In the genomic region with DNA sequence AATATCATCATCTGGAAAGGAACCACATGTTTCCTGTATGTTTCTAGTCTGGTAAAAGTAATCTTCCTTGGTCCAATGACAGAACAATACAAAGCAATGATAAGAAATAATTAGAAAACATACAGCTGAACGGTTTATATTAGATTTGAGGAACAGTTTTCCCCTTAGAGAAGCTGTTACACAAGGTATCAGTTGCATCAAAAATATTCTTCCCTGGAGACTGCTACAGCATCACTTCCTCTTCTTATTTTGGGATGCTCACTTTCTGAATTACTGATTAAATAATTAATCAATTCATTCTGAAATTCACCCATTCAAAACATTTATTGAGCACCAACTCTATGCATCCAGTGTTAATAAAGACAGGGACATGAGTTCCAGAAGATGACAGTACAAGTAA, we compare ENCODE assay signal across 26 cellular contexts. TPM values are rescaled to one million over a fixed set of nuclear protein-coding genes. Genes with fewer than 3 reads are reported as not detected.
"Had no signal": no experiment of that assay in that cellular context is flagged by ENCODE, and none has a peak within 500 bp of the region (broad histone marks: within the 10 kb centered on the region; RNA-seq: fewer than 3 reads in every experiment).

No MANE protein-coding gene starts in this region.

- FAIRE-seq: colon had no signal

- DNase-seq: activated B cell treated with CpG ODN at 0.5 μM for 24 hours; activated CD4-positive, alpha-beta T cell treated with anti-CD3 and anti-CD28 coated beads for 36 hours; activated CD4-positive, alpha-beta T cell treated with anti-CD3 and anti-CD28 coated beads, Interleukin-2, amount 50 U/mL, for 48 hours; activated CD8-positive, alpha-beta memory T cell treated with anti-CD3 and anti-CD28 coated beads, Interleukin-2, amount 50 U/mL, for 48 hours; activated naive CD4-positive, alpha-beta T cell treated with Interleukin-2 at 50 U/mL for 16 hours; activated naive CD8-positive, alpha-beta T cell treated with anti-CD3 and anti-CD28 coated beads for 36 hours; activated T-cell treated with anti-CD3 and anti-CD28 coated beads, Interleukin-2, amount 50 U/mL, for 4 hours; dorsolateral prefrontal cortex; esophagus squamous epithelium; gastrocnemius medialis; head of caudate nucleus; hypothalamus; left ventricle myocardium superior; mammary epithelial cell; midbrain; natural killer cell; retina; stimulated activated CD4-positive, alpha-beta T cell treated with anti-CD3 and anti-CD28 coated beads, Interleukin-2, amount 100 ng/mL, for 48 hours; substantia nigra; thyroid gland; upper lobe of right lung had no signal

- H3K4me1 ChIP-seq: breast epithelium, gastrocnemius medialis, upper lobe of right lung had no signal

- H3K9me3 ChIP-seq: breast epithelium, esophagus squamous epithelium, gastrocnemius medialis, thyroid gland, upper lobe of right lung had no signal

- ATAC-seq: activated CD4-positive, alpha-beta T cell treated with anti-CD3 and anti-CD28 coated beads for 36 hours; activated T-cell treated with anti-CD3 and anti-CD28 coated beads, Interleukin-2, amount 50 U/mL, for 4 hours; gastrocnemius medialis; left ventricle myocardium superior; natural killer cell; upper lobe of right lung had no signal

- H3K27ac ChIP-seq: breast epithelium, dorsolateral prefrontal cortex, esophagus squamous epithelium, gastrocnemius medialis, thyroid gland, upper lobe of right lung had no signal

- H3K27me3 ChIP-seq: breast epithelium, gastrocnemius medialis, thyroid gland, upper lobe of right lung had no signal

- H3K4me3 ChIP-seq: breast epithelium, dorsolateral prefrontal cortex, esophagus squamous epithelium, gastrocnemius medialis, thyroid gland, upper lobe of right lung had no signal

- H3K36me3 ChIP-seq: breast epithelium, esophagus squamous epithelium, gastrocnemius medialis, thyroid gland, upper lobe of right lung had no signal

RNA-seq across cellular contexts. Expression of a gene that starts 27.9 kb away (rescaled TPM):
- total RNA-seq: activated B cell treated with CpG ODN at 0.5 μM for 24 hours; activated CD4-positive, alpha-beta T cell treated with anti-CD3 and anti-CD28 coated beads for 36 hours; activated CD8-positive, alpha-beta memory T cell treated with anti-CD3 and anti-CD28 coated beads for 36 hours; activated naive CD8-positive, alpha-beta T cell treated with anti-CD3 and anti-CD28 coated beads for 36 hours; activated T-helper 2 cell treated with anti-CD3 and anti-CD28 coated beads, Interferon-gamma antibody, Interleukin-2, Interleukin-4, amounts not matched to agents 10 μg/mL and 5 μg/mL and 100 μg/mL, durations not matched to agents 14 hours and 24 hours and 36 hours; natural killer cell; osteocyte had no signal
